ENCODE assay signal across 5 cellular contexts in genomic region chr20:63668351-63668750, GRCh38. TPM values are rescaled to one million over a fixed set of nuclear protein-coding genes. Genes with fewer than 3 reads are reported as not detected.
"Had no signal": no experiment of that assay in that cellular context is flagged by ENCODE, and none has a peak within 500 bp of the region (broad histone marks: within the 10 kb centered on the region; RNA-seq: fewer than 3 reads in every experiment).

No MANE protein-coding gene starts in this region.

- H3K27ac Mint-ChIP-seq: H9, IgD-negative memory B cell had no signal

- H3K9me3 Mint-ChIP-seq: H9, IgD-negative memory B cell had no signal

- H3K27me3 Mint-ChIP-seq: IgD-negative memory B cell had no signal

- DNase-seq: GOT3, H9, HCEC 1CT, KBM-7 had no signal

- H3K4me3 Mint-ChIP-seq: H9, IgD-negative memory B cell had no signal

RNA-seq across cellular contexts. Expression of gene TNFRSF6B, which starts 28.1 kb away (rescaled TPM):
- total RNA-seq: H9 had no signal
- polyA plus RNA-seq: IgD-negative memory B cell had no signal
